In the genomic region with DNA sequence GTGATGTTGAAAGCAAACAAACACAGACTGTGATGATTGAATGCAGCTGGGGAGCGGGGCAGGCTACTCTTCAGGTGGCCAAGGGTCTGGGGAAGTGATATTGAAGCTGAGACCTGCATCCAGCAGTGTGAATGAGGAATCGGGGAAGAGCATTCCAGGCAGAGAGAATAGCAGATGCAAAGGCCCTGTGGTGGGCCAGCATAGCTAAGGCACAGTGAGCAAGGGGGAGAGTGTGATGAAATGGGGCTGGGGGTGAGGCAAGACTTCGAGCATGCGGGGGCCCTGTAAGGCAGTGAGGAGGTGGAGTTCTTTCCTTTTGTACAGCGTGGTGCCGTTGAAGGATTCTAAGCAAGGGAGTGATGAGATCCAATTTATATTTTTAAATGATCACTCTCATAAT, we compare ENCODE assay signal across 20 cellular contexts.
A peak's percentile ranks its signal among the peaks of the same experiment; 100 is the strongest.
DNase-seq lines count a peak whose midpoint lies in the region; ATAC-seq, FAIRE-seq and TF ChIP-seq lines count a peak whose summit lies in the region.
"Had no signal": no experiment of that assay in that cellular context is flagged by ENCODE, and none has a peak within 500 bp of the region (broad histone marks: within the 10 kb centered on the region; RNA-seq: fewer than 3 reads in every experiment).

No MANE protein-coding gene starts in this region.

- H2BK15ac ChIP-seq in H1 (ENCODE audit: low read length), result no peak overlapping the region

- no peak overlapping the region for H3K4me2 ChIP-seq in H1 (ENCODE audit: insufficient read depth in 1 of 2, low read depth in 2 of 2, low read length in 2 of 2)

- H3K9ac ChIP-seq in H1 (replicated peaks in 1 of 4; ENCODE audit: extremely low read depth in 1 of 4, low read depth in 3 of 4, low read length in 3 of 4), result no peak overlapping the region
- H3K9ac ChIP-seq: GM23248 had no signal

- H3K4ac ChIP-seq in H1 (replicated peaks; ENCODE audit: insufficient read length, low read depth, low read length), result no peak overlapping the region

- intact Hi-C loops in CD8-positive, alpha-beta T cell (cut with DNase I, micrococcal nuclease), result no loop called here

- no peak for FAIRE-seq in H1 (lab: Jason Lieb, UNC)
- FAIRE-seq: GM12878, GM18507 had no signal

- no peak overlapping the region for H4K8ac ChIP-seq in H1 (ENCODE audit: extremely low read depth, insufficient read depth, low read length)

- no peak overlapping the region for H2AK5ac ChIP-seq in H1 (ENCODE audit: low read depth, low read length)

- H3K4me1 ChIP-seq in HEK293 (ENCODE audit: control insufficient read depth, insufficient read depth, low read length) (peaks cover 13% of the 10 kb centered on the region), H1 (replicated peaks in 1 of 4; ENCODE audit: control insufficient read depth in 3 of 4, insufficient read depth in 4 of 4, low read length in 3 of 4) (no peaks in the 10 kb centered on the region)
- no peaks in the 10 kb centered on the region for H3K4me1 ChIP-seq in CD8-positive, alpha-beta T cell (ENCODE audit: insufficient read depth, low read length)

- H3K79me1 ChIP-seq in H1 (ENCODE audit: low read depth, low read length), result no peaks in the 10 kb centered on the region

- no peaks in the 10 kb centered on the region for H3K36me3 ChIP-seq in HEK293 (ENCODE audit: control insufficient read depth in 2 of 2, insufficient read depth in 1 of 2, low read length in 2 of 2)
- H3K36me3 ChIP-seq in H1 (ENCODE audit: control insufficient read depth in 2 of 4, insufficient read depth in 4 of 4, low read length in 3 of 4), result no peaks in the 10 kb centered on the region
- no peaks in the 10 kb centered on the region for H3K36me3 ChIP-seq in CD8-positive, alpha-beta T cell (ENCODE audit: insufficient read depth, low read length)

- WGBS in H1 (ENCODE audit: extremely low coverage in 1 of 2, insufficient coverage in 1 of 2, insufficient read length in 1 of 2, insufficient replicate concordance in 2 of 2, low coverage in 1 of 2, low lambda C conversion rate in 2 of 2, missing lambda C conversion rate in 1 of 2), 2 experiments, result 73% methylated on average over 6 of the region's 6 CpGs; no CpG with 5 or more reads in 1 of the 2 experiments

- no peak overlapping the region for H2AFZ ChIP-seq in H1 (ENCODE audit: low read length)
- H2AFZ ChIP-seq: GM23248 had no signal

- DNase-seq in COLO668 (lab: John Stamatoyannopoulos, UW; ENCODE audit: unreplicated experiment), result peak; percentile 59
- peak; percentile 57 for DNase-seq in NCI-H69 (lab: John Stamatoyannopoulos, UW)
- no peak for DNase-seq in H1 (ENCODE audit: low read depth in 1 of 2, low spot score in 2 of 2)
- no peak for DNase-seq in CD8-positive, alpha-beta T cell
- no peak for DNase-seq in cerebellar nuclear complex (lab: John Stamatoyannopoulos, UW)
- DNase-seq: C1 segment of cervical spinal cord; Calu3; CD8-positive, alpha-beta memory T cell; COR-L47; DMS79; EL; GDM1; GM23248; H9 had no signal

- H3K4me3 Mint-ChIP-seq in CD8-positive, alpha-beta T cell, result no peak overlapping the region
- H3K4me3 Mint-ChIP-seq: CD8-positive, alpha-beta memory T cell; H9 had no signal

- H4K20me1 ChIP-seq in H1 (replicated peaks in 1 of 2; ENCODE audit: control insufficient read depth in 1 of 2, insufficient read depth in 2 of 2, low read length in 2 of 2), result no peaks in the 10 kb centered on the region

- TF ChIP-seq POLR2A in H1 (IDR thresholded peaks at IDR 0.05; ENCODE audit: control extremely low read depth in 1 of 2, low read depth in 2 of 2, low read length in 2 of 2), result no peak

- TF ChIP-seq CTCF in HEK293 (tag by site-specific recombination; IDR thresholded peaks at IDR 0.05), result no peak
- no peak for TF ChIP-seq CTCF in H1 (IDR thresholded peaks at IDR 0.05; ENCODE audit: control extremely low read depth in 1 of 3, insufficient read depth in 1 of 3, low read depth in 1 of 3, low read length in 3 of 3)
- TF ChIP-seq CTCF in CD8-positive, alpha-beta T cell (IDR thresholded peaks at IDR 0.05), result no peak

- H3K4me3 ChIP-seq in HEK293 (ENCODE audit: low read depth, low read length) (no peak overlapping the region), H1 (ENCODE audit: extremely low read depth in 1 of 4, insufficient read depth in 2 of 4, low read depth in 3 of 4, low read length in 4 of 4) (no peak overlapping the region)
- H3K4me3 ChIP-seq in CD8-positive, alpha-beta T cell (ENCODE audit: low read depth, low read length), result no peak overlapping the region
- H3K4me3 ChIP-seq: GM12878, GM23248 had no signal

- no peak overlapping the region for H3K27ac ChIP-seq in HEK293 (ENCODE audit: extremely low read depth, low read depth, low read length)
- no peak overlapping the region for H3K27ac ChIP-seq in H1 (ENCODE audit: low read depth, low read length)
- no peak overlapping the region for H3K27ac ChIP-seq in CD8-positive, alpha-beta T cell (ENCODE audit: low read depth, low read length)
- H3K27ac ChIP-seq: GM23248 had no signal

- H3K23me2 ChIP-seq in H1 (ENCODE audit: low read depth, low read length), result no peaks in the 10 kb centered on the region

- H3K36me3 Mint-ChIP-seq in CD8-positive, alpha-beta T cell, result no peaks in the 10 kb centered on the region
- H3K36me3 Mint-ChIP-seq: CD8-positive, alpha-beta memory T cell had no signal

- H3K9me3 Mint-ChIP-seq in CD8-positive, alpha-beta T cell, result no peaks in the 10 kb centered on the region

- no peak overlapping the region for H3K56ac ChIP-seq in H1 (replicated peaks; ENCODE audit: insufficient read length, low read depth, low read length)

- H3K23ac ChIP-seq in H1 (ENCODE audit: insufficient read length), result no peak overlapping the region

- no peak for ATAC-seq in HG03095 (IDR thresholded peaks at IDR 0.05; ENCODE audit: unreplicated experiment)
- ATAC-seq in CD8-positive, alpha-beta T cell, result no peak
- ATAC-seq in GM21360 (IDR thresholded peaks at IDR 0.05; ENCODE audit: unreplicated experiment), result no peak
- ATAC-seq: GM12878, HCT116 had no signal

- H2BK20ac ChIP-seq in H1 (ENCODE audit: low read length), result no peak overlapping the region

- no peak overlapping the region for H4K91ac ChIP-seq in H1 (replicated peaks; ENCODE audit: insufficient read length, low read length)

- POLR2A ChIA-PET in HEK293 (lab: Yijun Ruan, JAX), result no interaction called here
- POLR2A ChIA-PET in H1 (lab: Charles Lee; ENCODE audit: partially characterized antibody), result no interaction called here
- POLR2A ChIA-PET in CD8-positive, alpha-beta T cell (lab: Charles Lee), result interaction anchor here (0.6 kb wide), 1 partner anchor 163 kb away, joined by 4 read pairs; no protein-coding TSS in a partner anchor

- TF ChIP-seq RAD21 in H1 (IDR thresholded peaks at IDR 0.05 in 1 of 2, conservative IDR thresholded peaks at IDR 0.05 in 1 of 2; ENCODE audit: low read depth in 2 of 2, low read length in 2 of 2), result no peak

- H3K27me3 Mint-ChIP-seq in CD8-positive, alpha-beta T cell (ENCODE audit: low read depth), result peaks cover 21% of the 10 kb centered on the region

- no peaks in the 10 kb centered on the region for H3K4me1 Mint-ChIP-seq in CD8-positive, alpha-beta T cell (ENCODE audit: low read depth)
- H3K4me1 Mint-ChIP-seq: CD8-positive, alpha-beta memory T cell had no signal

- no peak overlapping the region for H2BK5ac ChIP-seq in H1 (ENCODE audit: low read depth, low read length)

- H2BK120ac ChIP-seq in H1 (replicated peaks; ENCODE audit: low read depth, low read length), result no peak overlapping the region

- H3K9me3 ChIP-seq in HEK293 (ENCODE audit: control insufficient read depth, insufficient read depth, low read depth, low read length), result no peaks in the 10 kb centered on the region
- H3K9me3 ChIP-seq in H1 (ENCODE audit: insufficient read depth in 2 of 2, low read depth in 1 of 2, low read length in 1 of 2), result no peaks in the 10 kb centered on the region
- H3K9me3 ChIP-seq in CD8-positive, alpha-beta T cell (ENCODE audit: low read length), result no peaks in the 10 kb centered on the region

- CTCF ChIA-PET in HEK293 (lab: Yijun Ruan, JAX), result interaction anchor here (1.0 kb wide), 1 partner anchor 96 kb away, joined by 3 read pairs; no protein-coding TSS in a partner anchor
- CTCF ChIA-PET in H1 (lab: Charles Lee; ENCODE audit: partially characterized antibody), result interaction anchor here (0.6 to 1.3 kb wide), 3 partner anchors 15 to 56 kb away, joined by 3 read pairs; no protein-coding TSS in a partner anchor
- CTCF ChIA-PET in CD8-positive, alpha-beta T cell (lab: Charles Lee), result no interaction called here

- no peak overlapping the region for H3K18ac ChIP-seq in H1 (ENCODE audit: extremely low read depth, low read length)

- TF ChIP-seq EP300 in H1 (IDR thresholded peaks at IDR 0.05; ENCODE audit: borderline replicate concordance in 1 of 2, low read depth in 2 of 2, low read length in 2 of 2), result no peak

- H3K27ac Mint-ChIP-seq in CD8-positive, alpha-beta T cell, result no peak overlapping the region
- H3K27ac Mint-ChIP-seq: CD8-positive, alpha-beta memory T cell; H9 had no signal

- no peaks in the 10 kb centered on the region for H3K27me3 ChIP-seq in H1 (replicated peaks in 1 of 4; ENCODE audit: control insufficient read depth in 3 of 4, extremely low read depth in 1 of 4, insufficient read depth in 3 of 4, low read length in 3 of 4)
- no peaks in the 10 kb centered on the region for H3K27me3 ChIP-seq in CD8-positive, alpha-beta T cell (ENCODE audit: insufficient read depth, low read length)

- H4K5ac ChIP-seq in H1 (ENCODE audit: insufficient read length, low read depth, low read length), result no peak overlapping the region

- H2BK12ac ChIP-seq in H1 (ENCODE audit: low read depth, low read length), result no peak overlapping the region

- no peak overlapping the region for H3K14ac ChIP-seq in H1 (ENCODE audit: insufficient read length)

- H3K79me2 ChIP-seq in H1 (ENCODE audit: control insufficient read depth in 1 of 2, insufficient read depth in 2 of 2, low read length in 2 of 2), result no peaks in the 10 kb centered on the region

TF ChIP-seq in HEK293, 187 proteins besides CTCF, POLR2A, EP300 and RAD21:
- TF ChIP-seq ZNF10 (tag by site-specific recombination; IDR thresholded peaks at IDR 0.05) (no peak), ZNF623 (tag by site-specific recombination; IDR thresholded peaks at IDR 0.05) (peak; percentile 94)

TF ChIP-seq in H1, 55 proteins besides CTCF, POLR2A, EP300 and RAD21:
- TF ChIP-seq E2F6 (IDR thresholded peaks at IDR 0.05), result no peak
- TF ChIP-seq TAF7 (optimal IDR thresholded peaks at IDR 0.05; ENCODE audit: borderline replicate concordance, low read depth, low read length), result no peak
- no peak for TF ChIP-seq KDM5A (IDR thresholded peaks at IDR 0.05; ENCODE audit: low read length)
- peak; percentile 42; the same call in 1 of the 2 replicates for TF ChIP-seq KDM1A (IDR thresholded peaks at IDR 0.05; ENCODE audit: borderline replicate concordance, low read length)
- no peak for TF ChIP-seq SRF (IDR thresholded peaks at IDR 0.05; ENCODE audit: low read depth, low read length)
- no peak for TF ChIP-seq GABPA (IDR thresholded peaks at IDR 0.05; ENCODE audit: borderline replicate concordance, insufficient read depth, low read length)

Comparison
In these comparisons a context has a peak if more than half of its experiments do, and no peak if none do; other contexts are left out.
1. DNase-seq: peak in COLO668 (single experiment) and NCI-H69 (single experiment); none in H1 (0 of 2), CD8-positive, alpha-beta T cell (0 of 7) and cerebellar nuclear complex (0 of 2).